Comparison of ENCODE assay signal across 1 cellular context in the genomic region with DNA sequence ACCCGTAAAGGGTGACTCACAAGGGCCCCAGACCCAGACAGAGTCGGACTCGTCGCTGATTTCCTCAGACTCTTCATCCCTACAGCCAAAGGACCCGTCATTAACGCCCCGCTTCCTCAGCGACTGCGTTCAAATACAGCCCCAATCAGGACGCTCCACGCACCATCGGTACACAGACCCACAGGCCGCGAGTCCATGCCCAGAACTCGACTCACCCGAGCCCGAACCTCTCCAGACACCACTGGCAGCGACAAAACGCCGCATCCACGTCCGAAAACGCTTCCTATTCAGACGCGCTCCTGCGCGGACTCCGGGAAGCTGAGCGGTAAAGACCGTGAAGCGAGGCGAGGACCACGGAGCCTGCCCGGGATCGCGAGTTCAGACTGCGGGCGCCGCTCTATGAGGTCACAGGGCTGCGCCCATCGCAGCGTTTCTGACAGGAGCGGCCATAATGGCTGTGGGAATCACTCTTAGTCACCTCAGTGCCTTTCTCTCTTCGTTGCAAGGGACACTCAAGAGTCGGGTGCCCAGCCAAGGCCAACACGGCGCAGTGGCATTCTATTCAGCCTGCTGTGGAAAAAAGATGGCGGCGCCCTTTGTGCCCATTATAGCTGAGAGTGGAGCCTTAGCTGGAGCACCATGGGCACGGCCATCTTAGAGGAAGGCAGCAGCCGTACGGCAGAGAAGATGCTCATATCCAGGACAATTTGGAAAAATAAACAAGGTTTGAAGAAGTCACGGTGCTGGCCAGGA.
A peak's percentile ranks its signal among the peaks of the same experiment; 100 is the strongest.
TF ChIP-seq lines count a peak whose summit lies in the region.

A gene (minus strand): TSS at position 353 of the 753 bp plus-strand sequence. CDS start 2,634 bp downstream, outside the sequence.

TF ChIP-seq in H1, 55 proteins besides CTCF, POLR2A, EP300 and RAD21:
- TF ChIP-seq KDM1A (IDR thresholded peaks at IDR 0.05; ENCODE audit: borderline replicate concordance, low read length) (no peak), SIX5 (IDR thresholded peaks at IDR 0.05; ENCODE audit: low read depth, low read length) (peak; percentile 44), SAP30 (IDR thresholded peaks at IDR 0.05; ENCODE audit: insufficient read depth, insufficient replicate concordance, low read length) (peak; percentile 50), SRF (IDR thresholded peaks at IDR 0.05; ENCODE audit: low read depth, low read length) (peak; percentile 84), YY1 (IDR thresholded peaks at IDR 0.05; ENCODE audit: low read depth, low read length) (peak; percentile 99), EGR1 (IDR thresholded peaks at IDR 0.05; ENCODE audit: borderline replicate concordance, low read depth, low read length) (no peak), BACH1 (IDR thresholded peaks at IDR 0.05; ENCODE audit: low read length) (peak; percentile 79), POLR2AphosphoS5 (IDR thresholded peaks at IDR 0.05; ENCODE audit: low read depth, low read length) (peak; percentile 74; the same call in 1 of the 2 replicates), GTF2F1 (IDR thresholded peaks at IDR 0.05; ENCODE audit: borderline replicate concordance, low read depth, low read length) (peak; percentile 70; the same call in 1 of the 2 replicates), MAFK (IDR thresholded peaks at IDR 0.05; ENCODE audit: low read depth, low read length) (no peak), TAF7 (optimal IDR thresholded peaks at IDR 0.05; ENCODE audit: borderline replicate concordance, low read depth, low read length) (peak; percentile 66), SP4 (IDR thresholded peaks at IDR 0.05; ENCODE audit: low read length) (peak; percentile 64; the same call in 1 of the 2 replicates), CBX5 (IDR thresholded peaks at IDR 0.05; ENCODE audit: low read depth, low read length) (no peak), SP2 (IDR thresholded peaks at IDR 0.05; ENCODE audit: low read length) (no peak), TAF1 (IDR thresholded peaks at IDR 0.05; ENCODE audit: low read depth, low read length) (peak; percentile 91), SIRT6 (IDR thresholded peaks at IDR 0.05; ENCODE audit: low read length) (no peak), RXRA (IDR thresholded peaks at IDR 0.05; ENCODE audit: insufficient read depth, low read depth, low read length) (no peak), KDM5A (IDR thresholded peaks at IDR 0.05; ENCODE audit: low read length) (peak; percentile 91), HDAC2 (IDR thresholded peaks at IDR 0.05; ENCODE audit: borderline replicate concordance in 1 of 2, low read depth in 2 of 2, low read length in 2 of 2) (peak in 1 of 2 experiments; percentile 92; a peak in 2 of 4 replicates), CEBPB (IDR thresholded peaks at IDR 0.05; ENCODE audit: low read depth, low read length) (no peak), SIN3A (conservative IDR thresholded peaks at IDR 0.05 in 1 of 2, IDR thresholded peaks at IDR 0.05 in 1 of 2; ENCODE audit: low read depth in 1 of 2, low read length in 2 of 2) (peak; percentile 90 to 96; a peak in 2 of 4 replicates), HDAC6 (IDR thresholded peaks at IDR 0.05; ENCODE audit: low read depth, low read length) (no peak), CREB1 (IDR thresholded peaks at IDR 0.05) (peak; percentile 99), PHF8 (conservative IDR thresholded peaks at IDR 0.05; ENCODE audit: low read depth, low read length) (peak; percentile 94), TCF12 (IDR thresholded peaks at IDR 0.05; ENCODE audit: low read depth, low read length) (no peak), RFX5 (IDR thresholded peaks at IDR 0.05; ENCODE audit: borderline replicate concordance, low read depth, low read length) (no peak), TBP (IDR thresholded peaks at IDR 0.05; ENCODE audit: low read depth, low read length) (peak; percentile 74), CHD2 (IDR thresholded peaks at IDR 0.05; ENCODE audit: low read length) (peak; percentile 93), CTBP2 (IDR thresholded peaks at IDR 0.05; ENCODE audit: borderline replicate concordance, insufficient read depth, insufficient read length, low read length) (peak; percentile 72), NANOG (IDR thresholded peaks at IDR 0.05; ENCODE audit: insufficient read depth, low read depth, low read length, poor library complexity, severe bottlenecking) (no peak), BCL11A (IDR thresholded peaks at IDR 0.05; ENCODE audit: low read depth in 2 of 2, low read length in 2 of 2) (no peak), POU5F1 (IDR thresholded peaks at IDR 0.05; ENCODE audit: low read depth, low read length) (no peak), BRCA1 (IDR thresholded peaks at IDR 0.05; ENCODE audit: low read depth, low read length) (peak; percentile 80), KDM4A (IDR thresholded peaks at IDR 0.05; ENCODE audit: low read depth, low read length, severe bottlenecking) (peak; percentile 100), RNF2 (IDR thresholded peaks at IDR 0.05; ENCODE audit: borderline replicate concordance, low read depth, low read length, missing control alignments, poor library complexity, severe bottlenecking) (no peak), ASH2L (IDR thresholded peaks at IDR 0.05; ENCODE audit: low read length) (peak; percentile 96), RBBP5 (IDR thresholded peaks at IDR 0.05; ENCODE audit: borderline replicate concordance, low read depth, low read length) (peak; percentile 91; the same call in 1 of the 2 replicates)
- TF ChIP-seq, protein P1, sequence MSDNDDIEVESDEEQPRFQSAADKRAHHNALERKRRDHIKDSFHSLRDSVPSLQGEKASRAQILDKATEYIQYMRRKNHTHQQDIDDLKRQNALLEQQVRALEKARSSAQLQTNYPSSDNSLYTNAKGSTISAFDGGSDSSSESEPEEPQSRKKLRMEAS (IDR thresholded peaks at IDR 0.05), result peak; percentile 58
- TF ChIP-seq, protein P2, sequence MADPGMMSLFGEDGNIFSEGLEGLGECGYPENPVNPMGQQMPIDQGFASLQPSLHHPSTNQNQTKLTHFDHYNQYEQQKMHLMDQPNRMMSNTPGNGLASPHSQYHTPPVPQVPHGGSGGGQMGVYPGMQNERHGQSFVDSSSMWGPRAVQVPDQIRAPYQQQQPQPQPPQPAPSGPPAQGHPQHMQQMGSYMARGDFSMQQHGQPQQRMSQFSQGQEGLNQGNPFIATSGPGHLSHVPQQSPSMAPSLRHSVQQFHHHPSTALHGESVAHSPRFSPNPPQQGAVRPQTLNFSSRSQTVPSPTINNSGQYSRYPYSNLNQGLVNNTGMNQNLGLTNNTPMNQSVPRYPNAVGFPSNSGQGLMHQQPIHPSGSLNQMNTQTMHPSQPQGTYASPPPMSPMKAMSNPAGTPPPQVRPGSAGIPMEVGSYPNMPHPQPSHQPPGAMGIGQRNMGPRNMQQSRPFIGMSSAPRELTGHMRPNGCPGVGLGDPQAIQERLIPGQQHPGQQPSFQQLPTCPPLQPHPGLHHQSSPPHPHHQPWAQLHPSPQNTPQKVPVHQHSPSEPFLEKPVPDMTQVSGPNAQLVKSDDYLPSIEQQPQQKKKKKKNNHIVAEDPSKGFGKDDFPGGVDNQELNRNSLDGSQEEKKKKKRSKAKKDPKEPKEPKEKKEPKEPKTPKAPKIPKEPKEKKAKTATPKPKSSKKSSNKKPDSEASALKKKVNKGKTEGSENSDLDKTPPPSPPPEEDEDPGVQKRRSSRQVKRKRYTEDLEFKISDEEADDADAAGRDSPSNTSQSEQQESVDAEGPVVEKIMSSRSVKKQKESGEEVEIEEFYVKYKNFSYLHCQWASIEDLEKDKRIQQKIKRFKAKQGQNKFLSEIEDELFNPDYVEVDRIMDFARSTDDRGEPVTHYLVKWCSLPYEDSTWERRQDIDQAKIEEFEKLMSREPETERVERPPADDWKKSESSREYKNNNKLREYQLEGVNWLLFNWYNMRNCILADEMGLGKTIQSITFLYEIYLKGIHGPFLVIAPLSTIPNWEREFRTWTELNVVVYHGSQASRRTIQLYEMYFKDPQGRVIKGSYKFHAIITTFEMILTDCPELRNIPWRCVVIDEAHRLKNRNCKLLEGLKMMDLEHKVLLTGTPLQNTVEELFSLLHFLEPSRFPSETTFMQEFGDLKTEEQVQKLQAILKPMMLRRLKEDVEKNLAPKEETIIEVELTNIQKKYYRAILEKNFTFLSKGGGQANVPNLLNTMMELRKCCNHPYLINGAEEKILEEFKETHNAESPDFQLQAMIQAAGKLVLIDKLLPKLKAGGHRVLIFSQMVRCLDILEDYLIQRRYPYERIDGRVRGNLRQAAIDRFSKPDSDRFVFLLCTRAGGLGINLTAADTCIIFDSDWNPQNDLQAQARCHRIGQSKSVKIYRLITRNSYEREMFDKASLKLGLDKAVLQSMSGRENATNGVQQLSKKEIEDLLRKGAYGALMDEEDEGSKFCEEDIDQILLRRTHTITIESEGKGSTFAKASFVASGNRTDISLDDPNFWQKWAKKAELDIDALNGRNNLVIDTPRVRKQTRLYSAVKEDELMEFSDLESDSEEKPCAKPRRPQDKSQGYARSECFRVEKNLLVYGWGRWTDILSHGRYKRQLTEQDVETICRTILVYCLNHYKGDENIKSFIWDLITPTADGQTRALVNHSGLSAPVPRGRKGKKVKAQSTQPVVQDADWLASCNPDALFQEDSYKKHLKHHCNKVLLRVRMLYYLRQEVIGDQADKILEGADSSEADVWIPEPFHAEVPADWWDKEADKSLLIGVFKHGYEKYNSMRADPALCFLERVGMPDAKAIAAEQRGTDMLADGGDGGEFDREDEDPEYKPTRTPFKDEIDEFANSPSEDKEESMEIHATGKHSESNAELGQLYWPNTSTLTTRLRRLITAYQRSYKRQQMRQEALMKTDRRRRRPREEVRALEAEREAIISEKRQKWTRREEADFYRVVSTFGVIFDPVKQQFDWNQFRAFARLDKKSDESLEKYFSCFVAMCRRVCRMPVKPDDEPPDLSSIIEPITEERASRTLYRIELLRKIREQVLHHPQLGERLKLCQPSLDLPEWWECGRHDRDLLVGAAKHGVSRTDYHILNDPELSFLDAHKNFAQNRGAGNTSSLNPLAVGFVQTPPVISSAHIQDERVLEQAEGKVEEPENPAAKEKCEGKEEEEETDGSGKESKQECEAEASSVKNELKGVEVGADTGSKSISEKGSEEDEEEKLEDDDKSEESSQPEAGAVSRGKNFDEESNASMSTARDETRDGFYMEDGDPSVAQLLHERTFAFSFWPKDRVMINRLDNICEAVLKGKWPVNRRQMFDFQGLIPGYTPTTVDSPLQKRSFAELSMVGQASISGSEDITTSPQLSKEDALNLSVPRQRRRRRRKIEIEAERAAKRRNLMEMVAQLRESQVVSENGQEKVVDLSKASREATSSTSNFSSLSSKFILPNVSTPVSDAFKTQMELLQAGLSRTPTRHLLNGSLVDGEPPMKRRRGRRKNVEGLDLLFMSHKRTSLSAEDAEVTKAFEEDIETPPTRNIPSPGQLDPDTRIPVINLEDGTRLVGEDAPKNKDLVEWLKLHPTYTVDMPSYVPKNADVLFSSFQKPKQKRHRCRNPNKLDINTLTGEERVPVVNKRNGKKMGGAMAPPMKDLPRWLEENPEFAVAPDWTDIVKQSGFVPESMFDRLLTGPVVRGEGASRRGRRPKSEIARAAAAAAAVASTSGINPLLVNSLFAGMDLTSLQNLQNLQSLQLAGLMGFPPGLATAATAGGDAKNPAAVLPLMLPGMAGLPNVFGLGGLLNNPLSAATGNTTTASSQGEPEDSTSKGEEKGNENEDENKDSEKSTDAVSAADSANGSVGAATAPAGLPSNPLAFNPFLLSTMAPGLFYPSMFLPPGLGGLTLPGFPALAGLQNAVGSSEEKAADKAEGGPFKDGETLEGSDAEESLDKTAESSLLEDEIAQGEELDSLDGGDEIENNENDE (IDR thresholded peaks at IDR 0.05; ENCODE audit: insufficient replicate concordance, low read length), result no peak
- TF ChIP-seq, protein P3, sequence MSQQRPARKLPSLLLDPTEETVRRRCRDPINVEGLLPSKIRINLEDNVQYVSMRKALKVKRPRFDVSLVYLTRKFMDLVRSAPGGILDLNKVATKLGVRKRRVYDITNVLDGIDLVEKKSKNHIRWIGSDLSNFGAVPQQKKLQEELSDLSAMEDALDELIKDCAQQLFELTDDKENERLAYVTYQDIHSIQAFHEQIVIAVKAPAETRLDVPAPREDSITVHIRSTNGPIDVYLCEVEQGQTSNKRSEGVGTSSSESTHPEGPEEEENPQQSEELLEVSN (IDR thresholded peaks at IDR 0.05), result peak; percentile 50
- TF ChIP-seq, protein P4, sequence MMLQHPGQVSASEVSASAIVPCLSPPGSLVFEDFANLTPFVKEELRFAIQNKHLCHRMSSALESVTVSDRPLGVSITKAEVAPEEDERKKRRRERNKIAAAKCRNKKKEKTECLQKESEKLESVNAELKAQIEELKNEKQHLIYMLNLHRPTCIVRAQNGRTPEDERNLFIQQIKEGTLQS (IDR thresholded peaks at IDR 0.05; ENCODE audit: insufficient read depth, low read depth, low read length), result peak; percentile 86
- TF ChIP-seq, protein P5, sequence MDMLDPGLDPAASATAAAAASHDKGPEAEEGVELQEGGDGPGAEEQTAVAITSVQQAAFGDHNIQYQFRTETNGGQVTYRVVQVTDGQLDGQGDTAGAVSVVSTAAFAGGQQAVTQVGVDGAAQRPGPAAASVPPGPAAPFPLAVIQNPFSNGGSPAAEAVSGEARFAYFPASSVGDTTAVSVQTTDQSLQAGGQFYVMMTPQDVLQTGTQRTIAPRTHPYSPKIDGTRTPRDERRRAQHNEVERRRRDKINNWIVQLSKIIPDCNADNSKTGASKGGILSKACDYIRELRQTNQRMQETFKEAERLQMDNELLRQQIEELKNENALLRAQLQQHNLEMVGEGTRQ (IDR thresholded peaks at IDR 0.05; ENCODE audit: low read length), result no peak; the same call in 1 of the 2 replicates
- TF ChIP-seq, protein P6, sequence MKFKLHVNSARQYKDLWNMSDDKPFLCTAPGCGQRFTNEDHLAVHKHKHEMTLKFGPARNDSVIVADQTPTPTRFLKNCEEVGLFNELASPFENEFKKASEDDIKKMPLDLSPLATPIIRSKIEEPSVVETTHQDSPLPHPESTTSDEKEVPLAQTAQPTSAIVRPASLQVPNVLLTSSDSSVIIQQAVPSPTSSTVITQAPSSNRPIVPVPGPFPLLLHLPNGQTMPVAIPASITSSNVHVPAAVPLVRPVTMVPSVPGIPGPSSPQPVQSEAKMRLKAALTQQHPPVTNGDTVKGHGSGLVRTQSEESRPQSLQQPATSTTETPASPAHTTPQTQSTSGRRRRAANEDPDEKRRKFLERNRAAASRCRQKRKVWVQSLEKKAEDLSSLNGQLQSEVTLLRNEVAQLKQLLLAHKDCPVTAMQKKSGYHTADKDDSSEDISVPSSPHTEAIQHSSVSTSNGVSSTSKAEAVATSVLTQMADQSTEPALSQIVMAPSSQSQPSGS (IDR thresholded peaks at IDR 0.05; ENCODE audit: low read length), result no peak
